Comparison of ENCODE assay signal across 1 cellular context in the genomic region with DNA sequence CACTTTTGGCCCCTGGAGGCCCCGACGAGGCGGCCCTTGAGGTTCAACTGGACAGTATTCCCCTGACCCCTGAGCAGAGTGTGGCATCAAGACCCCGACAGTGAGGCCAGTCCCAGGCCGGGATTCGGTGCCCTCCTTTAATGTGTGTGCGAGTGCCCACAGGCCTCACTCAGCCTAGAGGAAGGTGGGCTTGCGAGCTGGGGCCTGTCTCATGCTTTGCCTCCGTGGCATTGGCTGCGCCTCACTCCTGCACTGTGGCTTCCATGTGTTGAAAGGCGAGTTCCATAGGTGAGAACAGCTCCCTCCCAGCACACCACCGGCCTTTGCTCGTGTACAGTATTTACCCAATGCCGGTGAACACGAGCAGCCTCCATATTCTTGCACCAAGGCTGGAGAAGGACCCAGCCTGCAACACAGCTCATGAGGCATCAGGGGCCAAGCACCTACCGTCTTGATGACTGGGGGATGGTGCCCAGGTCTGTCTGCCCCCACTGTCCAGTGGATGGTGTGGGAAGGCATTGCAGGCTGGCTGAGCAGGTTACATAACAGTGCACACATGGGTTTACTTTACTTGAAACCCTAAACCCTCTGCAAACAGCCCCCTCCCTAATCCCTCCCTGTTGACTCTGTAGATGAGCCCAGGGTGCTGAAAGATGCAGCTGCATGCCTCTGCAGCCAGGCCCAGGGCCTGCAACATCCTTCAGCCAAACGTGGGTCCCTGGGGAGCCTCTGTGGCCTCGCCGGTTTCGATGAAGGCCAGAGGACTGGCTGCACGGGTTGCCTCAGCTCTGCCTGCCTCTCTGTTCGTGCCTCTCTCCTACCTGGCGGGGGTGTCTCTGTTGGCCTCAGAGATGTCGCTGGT.
TF ChIP-seq lines count a peak whose summit lies in the region.

No MANE protein-coding gene starts in this region.

TF ChIP-seq in HepG2, 621 proteins besides CTCF, POLR2A, EP300 and RAD21 (continued from another document and continues in another):
- TF ChIP-seq, protein P1, sequence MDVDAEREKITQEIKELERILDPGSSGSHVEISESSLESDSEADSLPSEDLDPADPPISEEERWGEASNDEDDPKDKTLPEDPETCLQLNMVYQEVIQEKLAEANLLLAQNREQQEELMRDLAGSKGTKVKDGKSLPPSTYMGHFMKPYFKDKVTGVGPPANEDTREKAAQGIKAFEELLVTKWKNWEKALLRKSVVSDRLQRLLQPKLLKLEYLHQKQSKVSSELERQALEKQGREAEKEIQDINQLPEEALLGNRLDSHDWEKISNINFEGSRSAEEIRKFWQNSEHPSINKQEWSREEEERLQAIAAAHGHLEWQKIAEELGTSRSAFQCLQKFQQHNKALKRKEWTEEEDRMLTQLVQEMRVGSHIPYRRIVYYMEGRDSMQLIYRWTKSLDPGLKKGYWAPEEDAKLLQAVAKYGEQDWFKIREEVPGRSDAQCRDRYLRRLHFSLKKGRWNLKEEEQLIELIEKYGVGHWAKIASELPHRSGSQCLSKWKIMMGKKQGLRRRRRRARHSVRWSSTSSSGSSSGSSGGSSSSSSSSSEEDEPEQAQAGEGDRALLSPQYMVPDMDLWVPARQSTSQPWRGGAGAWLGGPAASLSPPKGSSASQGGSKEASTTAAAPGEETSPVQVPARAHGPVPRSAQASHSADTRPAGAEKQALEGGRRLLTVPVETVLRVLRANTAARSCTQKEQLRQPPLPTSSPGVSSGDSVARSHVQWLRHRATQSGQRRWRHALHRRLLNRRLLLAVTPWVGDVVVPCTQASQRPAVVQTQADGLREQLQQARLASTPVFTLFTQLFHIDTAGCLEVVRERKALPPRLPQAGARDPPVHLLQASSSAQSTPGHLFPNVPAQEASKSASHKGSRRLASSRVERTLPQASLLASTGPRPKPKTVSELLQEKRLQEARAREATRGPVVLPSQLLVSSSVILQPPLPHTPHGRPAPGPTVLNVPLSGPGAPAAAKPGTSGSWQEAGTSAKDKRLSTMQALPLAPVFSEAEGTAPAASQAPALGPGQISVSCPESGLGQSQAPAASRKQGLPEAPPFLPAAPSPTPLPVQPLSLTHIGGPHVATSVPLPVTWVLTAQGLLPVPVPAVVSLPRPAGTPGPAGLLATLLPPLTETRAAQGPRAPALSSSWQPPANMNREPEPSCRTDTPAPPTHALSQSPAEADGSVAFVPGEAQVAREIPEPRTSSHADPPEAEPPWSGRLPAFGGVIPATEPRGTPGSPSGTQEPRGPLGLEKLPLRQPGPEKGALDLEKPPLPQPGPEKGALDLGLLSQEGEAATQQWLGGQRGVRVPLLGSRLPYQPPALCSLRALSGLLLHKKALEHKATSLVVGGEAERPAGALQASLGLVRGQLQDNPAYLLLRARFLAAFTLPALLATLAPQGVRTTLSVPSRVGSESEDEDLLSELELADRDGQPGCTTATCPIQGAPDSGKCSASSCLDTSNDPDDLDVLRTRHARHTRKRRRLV (CRISPR knock-in tag; IDR thresholded peaks at IDR 0.05), result no peak
- TF ChIP-seq ZNF883 (CRISPR knock-in tag; IDR thresholded peaks at IDR 0.05; ENCODE audit: not compliant biosample characterization) (peak; percentile 17), CBX5 (CRISPR knock-in tag; IDR thresholded peaks at IDR 0.05; ENCODE audit: borderline replicate concordance) (peak; percentile 88; the same call in 1 of the 2 replicates), BHLHE40 (IDR thresholded peaks at IDR 0.05; ENCODE audit: low read length) (peak; percentile 71; the same call in 1 of the 2 replicates), SMARCE1 (IDR thresholded peaks at IDR 0.05; ENCODE audit: borderline replicate concordance) (no peak), ZNF652 (CRISPR knock-in tag; IDR thresholded peaks at IDR 0.05; ENCODE audit: borderline replicate concordance, low read depth) (peak; percentile 42; the same call in 1 of the 2 replicates), ZSCAN29 (CRISPR knock-in tag; conservative IDR thresholded peaks at IDR 0.05) (0 out of 2 replicates have a peak, but pooled peaks have one; percentile 45), MYC (CRISPR knock-in tag; IDR thresholded peaks at IDR 0.05; ENCODE audit: borderline replicate concordance) (peak; percentile 81; the same call in 1 of the 2 replicates), ZMAT3 (CRISPR knock-in tag; conservative IDR thresholded peaks at IDR 0.05) (peak; percentile 74; the same call in 1 of the 2 replicates), ZNF235 (CRISPR knock-in tag; IDR thresholded peaks at IDR 0.05; ENCODE audit: borderline replicate concordance) (no peak), MXI1 (IDR thresholded peaks at IDR 0.05; ENCODE audit: borderline replicate concordance, low read depth, low read length) (no peak; the same call in 2 of the 3 replicates), POGZ (CRISPR knock-in tag; IDR thresholded peaks at IDR 0.05) (no peak; the same call in 1 of the 2 replicates), SOX5 (CRISPR knock-in tag; IDR thresholded peaks at IDR 0.05; ENCODE audit: borderline replicate concordance) (peak; percentile 83), XBP1 (CRISPR knock-in tag; IDR thresholded peaks at IDR 0.05) (no peak), NPAS2 (CRISPR knock-in tag; IDR thresholded peaks at IDR 0.05; ENCODE audit: borderline replicate concordance) (no peak), ZBTB38 (CRISPR knock-in tag; IDR thresholded peaks at IDR 0.05) (no peak), MATR3 (CRISPR knock-in tag; IDR thresholded peaks at IDR 0.05) (no peak), SMAD9 (CRISPR knock-in tag; IDR thresholded peaks at IDR 0.05) (no peak), DNMT1 (CRISPR knock-in tag; IDR thresholded peaks at IDR 0.05) (peak; percentile 36; the same call in 1 of the 2 replicates), HOXA9 (CRISPR knock-in tag; IDR thresholded peaks at IDR 0.05; ENCODE audit: borderline replicate concordance) (no peak), NR2F2 (IDR thresholded peaks at IDR 0.05; ENCODE audit: borderline replicate concordance, low read depth) (peak; percentile 68; the same call in 1 of the 2 replicates), STAT5B (CRISPR knock-in tag; IDR thresholded peaks at IDR 0.05) (no peak), KMT2B (CRISPR knock-in tag; IDR thresholded peaks at IDR 0.05) (0 out of 2 replicates have a peak, but pooled peaks have one; percentile 30), ZNF788 (CRISPR knock-in tag; IDR thresholded peaks at IDR 0.05; ENCODE audit: borderline replicate concordance) (peak; percentile 92), ZNF775 (CRISPR knock-in tag; IDR thresholded peaks at IDR 0.05; ENCODE audit: borderline replicate concordance) (0 out of 2 replicates have a peak, but pooled peaks have one; percentile 41), ZNF891 (CRISPR knock-in tag; IDR thresholded peaks at IDR 0.05) (peak; percentile 89), MAZ (IDR thresholded peaks at IDR 0.05; ENCODE audit: borderline replicate concordance, low read depth, low read length) (peak; percentile 99), MAZ (CRISPR knock-in tag; IDR thresholded peaks at IDR 0.05; ENCODE audit: low read depth) (peak; percentile 99)
- TF ChIP-seq, protein P2, sequence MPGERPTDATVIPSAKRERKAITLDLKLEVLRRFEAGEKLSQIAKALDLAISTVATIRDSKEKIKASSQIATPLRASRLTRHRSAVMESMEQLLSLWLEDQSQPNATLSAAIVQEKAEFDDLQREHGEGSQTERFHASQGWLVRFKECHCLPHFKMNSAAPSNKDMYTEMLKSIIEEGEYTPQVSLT (CRISPR knock-in tag; IDR thresholded peaks at IDR 0.05; ENCODE audit: borderline replicate concordance, low read depth), result no peak
- TF ChIP-seq, protein P3, sequence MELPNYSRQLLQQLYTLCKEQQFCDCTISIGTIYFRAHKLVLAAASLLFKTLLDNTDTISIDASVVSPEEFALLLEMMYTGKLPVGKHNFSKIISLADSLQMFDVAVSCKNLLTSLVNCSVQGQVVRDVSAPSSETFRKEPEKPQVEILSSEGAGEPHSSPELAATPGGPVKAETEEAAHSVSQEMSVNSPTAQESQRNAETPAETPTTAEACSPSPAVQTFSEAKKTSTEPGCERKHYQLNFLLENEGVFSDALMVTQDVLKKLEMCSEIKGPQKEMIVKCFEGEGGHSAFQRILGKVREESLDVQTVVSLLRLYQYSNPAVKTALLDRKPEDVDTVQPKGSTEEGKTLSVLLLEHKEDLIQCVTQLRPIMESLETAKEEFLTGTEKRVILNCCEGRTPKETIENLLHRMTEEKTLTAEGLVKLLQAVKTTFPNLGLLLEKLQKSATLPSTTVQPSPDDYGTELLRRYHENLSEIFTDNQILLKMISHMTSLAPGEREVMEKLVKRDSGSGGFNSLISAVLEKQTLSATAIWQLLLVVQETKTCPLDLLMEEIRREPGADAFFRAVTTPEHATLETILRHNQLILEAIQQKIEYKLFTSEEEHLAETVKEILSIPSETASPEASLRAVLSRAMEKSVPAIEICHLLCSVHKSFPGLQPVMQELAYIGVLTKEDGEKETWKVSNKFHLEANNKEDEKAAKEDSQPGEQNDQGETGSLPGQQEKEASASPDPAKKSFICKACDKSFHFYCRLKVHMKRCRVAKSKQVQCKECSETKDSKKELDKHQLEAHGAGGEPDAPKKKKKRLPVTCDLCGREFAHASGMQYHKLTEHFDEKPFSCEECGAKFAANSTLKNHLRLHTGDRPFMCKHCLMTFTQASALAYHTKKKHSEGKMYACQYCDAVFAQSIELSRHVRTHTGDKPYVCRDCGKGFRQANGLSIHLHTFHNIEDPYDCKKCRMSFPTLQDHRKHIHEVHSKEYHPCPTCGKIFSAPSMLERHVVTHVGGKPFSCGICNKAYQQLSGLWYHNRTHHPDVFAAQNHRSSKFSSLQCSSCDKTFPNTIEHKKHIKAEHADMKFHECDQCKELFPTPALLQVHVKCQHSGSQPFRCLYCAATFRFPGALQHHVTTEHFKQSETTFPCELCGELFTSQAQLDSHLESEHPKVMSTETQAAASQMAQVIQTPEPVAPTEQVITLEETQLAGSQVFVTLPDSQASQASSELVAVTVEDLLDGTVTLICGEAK (IDR thresholded peaks at IDR 0.05), result no peak
- TF ChIP-seq, protein P3 (CRISPR knock-in tag; IDR thresholded peaks at IDR 0.05), result peak; percentile 69; the same call in 1 of the 2 replicates
- TF ChIP-seq, protein P4, sequence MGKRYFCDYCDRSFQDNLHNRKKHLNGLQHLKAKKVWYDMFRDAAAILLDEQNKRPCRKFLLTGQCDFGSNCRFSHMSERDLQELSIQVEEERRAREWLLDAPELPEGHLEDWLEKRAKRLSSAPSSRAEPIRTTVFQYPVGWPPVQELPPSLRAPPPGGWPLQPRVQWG (CRISPR knock-in tag; IDR thresholded peaks at IDR 0.05; ENCODE audit: borderline replicate concordance, low read depth), result no peak
- TF ChIP-seq, protein P5, sequence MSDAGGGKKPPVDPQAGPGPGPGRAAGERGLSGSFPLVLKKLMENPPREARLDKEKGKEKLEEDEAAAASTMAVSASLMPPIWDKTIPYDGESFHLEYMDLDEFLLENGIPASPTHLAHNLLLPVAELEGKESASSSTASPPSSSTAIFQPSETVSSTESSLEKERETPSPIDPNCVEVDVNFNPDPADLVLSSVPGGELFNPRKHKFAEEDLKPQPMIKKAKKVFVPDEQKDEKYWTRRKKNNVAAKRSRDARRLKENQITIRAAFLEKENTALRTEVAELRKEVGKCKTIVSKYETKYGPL (CRISPR knock-in tag; IDR thresholded peaks at IDR 0.05), result peak; percentile 99
- TF ChIP-seq, protein P6, sequence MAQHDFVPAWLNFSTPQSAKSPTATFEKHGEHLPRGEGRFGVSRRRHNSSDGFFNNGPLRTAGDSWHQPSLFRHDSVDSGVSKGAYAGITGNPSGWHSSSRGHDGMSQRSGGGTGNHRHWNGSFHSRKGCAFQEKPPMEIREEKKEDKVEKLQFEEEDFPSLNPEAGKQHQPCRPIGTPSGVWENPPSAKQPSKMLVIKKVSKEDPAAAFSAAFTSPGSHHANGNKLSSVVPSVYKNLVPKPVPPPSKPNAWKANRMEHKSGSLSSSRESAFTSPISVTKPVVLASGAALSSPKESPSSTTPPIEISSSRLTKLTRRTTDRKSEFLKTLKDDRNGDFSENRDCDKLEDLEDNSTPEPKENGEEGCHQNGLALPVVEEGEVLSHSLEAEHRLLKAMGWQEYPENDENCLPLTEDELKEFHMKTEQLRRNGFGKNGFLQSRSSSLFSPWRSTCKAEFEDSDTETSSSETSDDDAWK (CRISPR knock-in tag; IDR thresholded peaks at IDR 0.05), result no peak
- TF ChIP-seq, protein P7, sequence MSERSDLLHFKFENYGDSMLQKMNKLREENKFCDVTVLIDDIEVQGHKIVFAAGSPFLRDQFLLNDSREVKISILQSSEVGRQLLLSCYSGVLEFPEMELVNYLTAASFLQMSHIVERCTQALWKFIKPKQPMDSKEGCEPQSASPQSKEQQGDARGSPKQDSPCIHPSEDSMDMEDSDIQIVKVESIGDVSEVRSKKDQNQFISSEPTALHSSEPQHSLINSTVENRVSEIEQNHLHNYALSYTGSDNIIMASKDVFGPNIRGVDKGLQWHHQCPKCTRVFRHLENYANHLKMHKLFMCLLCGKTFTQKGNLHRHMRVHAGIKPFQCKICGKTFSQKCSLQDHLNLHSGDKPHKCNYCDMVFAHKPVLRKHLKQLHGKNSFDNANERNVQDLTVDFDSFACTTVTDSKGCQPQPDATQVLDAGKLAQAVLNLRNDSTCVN (CRISPR knock-in tag; IDR thresholded peaks at IDR 0.05; ENCODE audit: borderline replicate concordance), result peak; percentile 52; the same call in 1 of the 2 replicates
